8 cellular contexts compared by ENCODE assay signal in the genomic region with DNA sequence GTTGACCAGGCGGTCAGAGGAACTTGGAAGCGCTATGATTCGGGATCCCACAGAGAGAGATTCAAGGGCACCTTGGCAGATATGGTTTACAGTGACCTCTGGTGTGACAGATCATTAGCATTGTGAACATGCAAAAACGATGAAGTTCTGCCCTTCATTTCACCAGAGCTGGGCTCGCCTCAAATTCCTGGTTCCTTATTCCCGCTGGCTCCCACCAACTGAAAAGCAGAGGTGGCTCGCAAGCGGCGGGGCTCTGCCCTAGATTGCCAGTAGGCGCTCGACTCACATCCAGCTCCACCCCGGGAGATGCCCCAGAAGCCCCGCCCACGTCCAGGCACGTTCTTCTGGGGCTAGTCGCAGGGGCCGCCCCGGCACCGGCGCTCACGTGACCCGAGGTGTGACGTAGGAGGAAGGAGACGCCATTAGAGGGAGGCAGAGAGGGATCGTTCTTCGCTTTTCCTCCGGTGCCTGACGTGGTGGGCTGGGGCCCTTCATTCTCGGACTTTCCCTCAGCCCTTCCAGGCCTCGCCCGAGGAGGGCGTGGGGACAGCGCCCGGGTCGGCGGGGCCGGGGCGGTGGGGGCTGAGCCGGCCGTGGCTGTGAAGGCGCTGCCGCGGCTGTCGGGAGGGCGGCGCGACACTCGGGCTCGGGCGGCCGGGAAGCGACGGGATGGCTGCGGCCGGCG. TPM values are rescaled to one million over a fixed set of nuclear protein-coding genes. Genes with fewer than 3 reads are reported as not detected.
DNase-seq lines count a peak whose midpoint lies in the region; ATAC-seq and TF ChIP-seq lines count a peak whose summit lies in the region.

A gene with protein sequence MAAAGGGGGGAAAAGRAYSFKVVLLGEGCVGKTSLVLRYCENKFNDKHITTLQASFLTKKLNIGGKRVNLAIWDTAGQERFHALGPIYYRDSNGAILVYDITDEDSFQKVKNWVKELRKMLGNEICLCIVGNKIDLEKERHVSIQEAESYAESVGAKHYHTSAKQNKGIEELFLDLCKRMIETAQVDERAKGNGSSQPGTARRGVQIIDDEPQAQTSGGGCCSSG (plus strand): TSS at position 403 of the 685 bp plus-strand sequence. CDS start 267 bp downstream, at position 670.

- in situ Hi-C loops in GM18951 (cut with MboI; ENCODE audit: low sequenced_read_pairs, unreplicated experiment): loop anchor here (5.0 kb wide), 1 partner anchor 117 kb away; no protein-coding TSS in a partner anchor

- CTCF ChIA-PET in activated B cell treated with CpG ODN at 0.5 μM for 24 hours (lab: Charles Lee): interaction anchor here (0.7 to 2.3 kb wide), 7 partner anchors 8 to 118 kb away, joined by 3 to 10 read pairs (median 4); partner anchors contain the start of genes THAP2 and TMEM19

- H3K27ac ChIP-seq in caudate nucleus (ENCODE audit: low read depth, low read length) (peak within 1 kb of the TSS; percentile 94), spleen (peak within 1 kb of the TSS; percentile 96 to 99 (median 98))

- H3K9me3 Mint-ChIP-seq in activated B cell treated with CpG ODN at 0.5 μM for 24 hours: peaks cover 2% of the 10 kb centered on the region
- peaks cover 0 to 7% (median 3%) of the 10 kb centered on the region in 6 donors for H3K9me3 Mint-ChIP-seq in immature natural killer cell

- H3K4me3 Mint-ChIP-seq in activated B cell treated with CpG ODN at 0.5 μM for 24 hours (peak within 1 kb of the TSS; percentile 96), immature natural killer cell (peak within 1 kb of the TSS; percentile 89 to 95 (median 92))

- H3K27ac Mint-ChIP-seq in activated B cell treated with CpG ODN at 0.5 μM for 24 hours (peak within 1 kb of the TSS; percentile 97), immature natural killer cell (peak within 1 kb of the TSS; percentile 94 to 98 (median 96))

- 0 to 2% (median 1%) methylated on average over 21 to 56 of the region's 56 CpGs for WGBS in spleen, 5 donors

- peaks cover 0 to 8% (median 0%) of the 10 kb centered on the region in 7 donors for H3K27me3 ChIP-seq in spleen (replicated peaks in 1 of 7)

- H3K36me3 ChIP-seq in spleen: peaks cover 3 to 28% (median 19%) of the 10 kb centered on the region in 6 donors

- DNase-seq in AG09319 (ENCODE audit: extremely low read depth, low read depth) (peak; percentile 90), NCI-H345 (lab: John Stamatoyannopoulos, UW) (peak; percentile 98), activated B cell treated with CpG ODN at 0.5 μM for 24 hours (peak; percentile 95), caudate nucleus (lab: John Stamatoyannopoulos, UW) (peak; percentile 61 to 99 (median 96)), immature natural killer cell (peak; percentile 96 to 97 (median 97)), spleen (peak; percentile 100)

- H3K4me1 ChIP-seq in spleen: peaks cover 13 to 48% (median 34%) of the 10 kb centered on the region in 6 donors

- peak within 1 kb of the TSS; percentile 53 to 88 (median 78) for H3K4me3 ChIP-seq in spleen

- H3K36me3 Mint-ChIP-seq in activated B cell treated with CpG ODN at 0.5 μM for 24 hours (ENCODE audit: low read depth) (peaks cover 42% of the 10 kb centered on the region), immature natural killer cell (peaks cover 13 to 17% (median 14%) of the 10 kb centered on the region in 3 donors)

- ATAC-seq in HG03196 (IDR thresholded peaks at IDR 0.05; ENCODE audit: unreplicated experiment) (peak; percentile 96), activated B cell treated with CpG ODN at 0.5 μM for 24 hours (ENCODE audit: low read depth) (peak; percentile 84)

- H3K27me3 Mint-ChIP-seq in activated B cell treated with CpG ODN at 0.5 μM for 24 hours (no peaks in the 10 kb centered on the region), immature natural killer cell (ENCODE audit: low read depth in 3 of 3) (peaks cover 8 to 9% (median 9%) of the 10 kb centered on the region in 3 donors)

- peaks cover 43% of the 10 kb centered on the region for H3K4me1 Mint-ChIP-seq in activated B cell treated with CpG ODN at 0.5 μM for 24 hours
- peaks cover 44 to 51% of the 10 kb centered on the region in 2 donors for H3K4me1 Mint-ChIP-seq in immature natural killer cell

- intact Hi-C loops in activated B cell treated with CpG ODN at 0.5 μM for 24 hours (cut with micrococcal nuclease): loop anchor here (1.0 to 2.0 kb wide), 7 partner anchors 9 to 1511 kb away; partner anchors contain the start of genes CNOT2, TBC1D15, TMEM19 and ZFC3H1
- intact Hi-C loops in spleen (cut with DNase I; ENCODE audit: low total_unique reads): loop anchor here (10.0 kb wide), 1 partner anchor 70 kb away; the partner anchor contains the start of gene TMEM19

- TF ChIP-seq POLR2A in GM18951 (IDR thresholded peaks at IDR 0.05; ENCODE audit: extremely low read depth, insufficient read depth, insufficient read length) (peak; percentile 80), spleen (IDR thresholded peaks at IDR 0.05) (peak; percentile 35 to 61 (median 59))

- peaks cover 6 to 20% (median 15%) of the 10 kb centered on the region in 8 donors for H3K9me3 ChIP-seq in spleen

- peak; percentile 13 for TF ChIP-seq CTCF in AG09319 (IDR thresholded peaks at IDR 0.05; ENCODE audit: low read depth, low read length)
- no peak for TF ChIP-seq CTCF in activated B cell treated with CpG ODN at 0.5 μM for 24 hours (IDR thresholded peaks at IDR 0.05)
- peak; percentile 39 to 72 (median 54) for TF ChIP-seq CTCF in spleen (IDR thresholded peaks at IDR 0.05 in 8 of 11, conservative IDR thresholded peaks at IDR 0.05 in 3 of 11)

- POLR2A ChIA-PET in activated B cell treated with CpG ODN at 0.5 μM for 24 hours (lab: Charles Lee): interaction anchor here (0.7 to 3.6 kb wide), 12 partner anchors 7 to 112 kb away, joined by 3 to 72 read pairs (median 5); partner anchors contain the start of genes TBC1D15, THAP2, TMEM19 and ZFC3H1

RNA-seq across cellular contexts. Expression of the gene that starts here (rescaled TPM):
- 112 and 121 TPM in 2 replicates for total RNA-seq in activated B cell treated with CpG ODN at 0.5 μM for 24 hours
- 10 to 100 TPM; 23.7 to 28.9 (median 27.8) TPM for polyA plus RNA-seq in immature natural killer cell
- total RNA-seq in spleen: 10 to 100 TPM; 25.9 to 75.4 (median 66.1) TPM
- polyA plus RNA-seq in spleen: 10 to 100 TPM in 1 of 3 donors, 1 to 10 TPM in 2; 5.7 to 13.9 (median 8.9) TPM

Comparison
In these comparisons a context has a peak if more than half of its experiments do, and no peak if none do; other contexts are left out.
1. Peak in every context shown above with its lines: DNase-seq, ATAC-seq, H3K4me3 ChIP-seq and H3K27ac ChIP-seq.